In genomic region chr7:128830231-128831177, GRCh38 we compare ENCODE assay signal across 8 cellular contexts. TPM values are rescaled to one million over a fixed set of nuclear protein-coding genes. Genes with fewer than 3 reads are reported as not detected.
DNase-seq lines count a peak whose midpoint lies in the region; ATAC-seq and TF ChIP-seq lines count a peak whose summit lies in the region.

Gene FLNC, plus strand, starts transcription at chr7:128830406. Its CDS starts 232 bp downstream, at chr7:128830638.

- H3K4me3 ChIP-seq in AG04449 (ENCODE audit: low read depth, low read length) (peak within 1 kb of the TSS; percentile 95), tibial artery (peak within 1 kb of the TSS; percentile 58 to 78)

- POLR2A ChIA-PET in AG04449 (lab: Yijun Ruan, JAX) = interaction anchor here (0.8 to 4.0 kb wide), 8 partner anchors 18 to 90 kb away, joined by 3 to 39 read pairs (median 7); partner anchors contain the start of genes ATP6V1F, CALU and CCDC136

- CTCF ChIA-PET in AG04449 (lab: Yijun Ruan, JAX) = interaction anchor here (0.8 to 2.0 kb wide), 4 partner anchors 12 to 89 kb away, joined by 3 to 9 read pairs (median 4); no protein-coding TSS in a partner anchor

- peaks cover 46% of the 10 kb centered on the region for H3K27me3 Mint-ChIP-seq in IgD-negative memory B cell
- peaks cover 32 to 86% (median 54%) of the 10 kb centered on the region in 3 donors for H3K27me3 Mint-ChIP-seq in naive B cell

- H3K4me1 Mint-ChIP-seq in IgD-negative memory B cell (peaks cover 6 to 13% (median 8%) of the 10 kb centered on the region in 3 donors), naive B cell (peaks cover 15 to 31% (median 27%) of the 10 kb centered on the region in 3 donors)

- H3K36me3 Mint-ChIP-seq in IgD-negative memory B cell (no peaks in the 10 kb centered on the region), naive B cell (no peaks in the 10 kb centered on the region)

- peak within 1 kb of the TSS; percentile 90 to 95 for H3K27ac ChIP-seq in tibial artery

- H3K4me1 ChIP-seq in tibial artery = peaks cover 0 to 75% (median 54%) of the 10 kb centered on the region in 4 donors

- H3K4me3 Mint-ChIP-seq in IgD-negative memory B cell = peak within 1 kb of the TSS; percentile 72 to 91 (median 84)
- H3K4me3 Mint-ChIP-seq in naive B cell = peak within 1 kb of the TSS; percentile 56 to 91 (median 84)

- DNase-seq in AG04449 (ENCODE audit: low read depth, low spot score) (no peak), activated T-cell treated with anti-CD3 and anti-CD28 coated beads for 48 hours (ENCODE audit: low read depth) (peak; percentile 25), fibroblast of gingiva (ENCODE audit: low read depth) (peak; percentile 57), naive B cell (peak; percentile 50), tibial artery (peak; percentile 65 to 80), NCI-H2081 (lab: John Stamatoyannopoulos, UW) (no peak)

- ATAC-seq in naive B cell (ENCODE audit: low read depth in 2 of 2) (peak; percentile 64 to 70), GM18498 (IDR thresholded peaks at IDR 0.05; ENCODE audit: unreplicated experiment) (no peak)

- no peaks in the 10 kb centered on the region for H3K27me3 ChIP-seq in tibial artery

- H3K27ac Mint-ChIP-seq in IgD-negative memory B cell = peak within 1 kb of the TSS in 1 of 3 donors; percentile 23
- peak within 1 kb of the TSS in 3 of 6 donors; percentile 69 to 89 (median 75) for H3K27ac Mint-ChIP-seq in naive B cell

- H3K9me3 Mint-ChIP-seq in IgD-negative memory B cell (peaks cover 0 to 3% (median 0%) of the 10 kb centered on the region in 3 donors), naive B cell (no peaks in the 10 kb centered on the region)

- intact Hi-C loops in tibial artery (cut with DNase I; ENCODE audit: low total_unique reads) = no loop called here

- no peaks in the 10 kb centered on the region for H3K36me3 ChIP-seq in tibial artery

- TF ChIP-seq CTCF in AG04449 (IDR thresholded peaks at IDR 0.05; ENCODE audit: insufficient read depth, low read length, missing control alignments) = no peak
- no peak for TF ChIP-seq CTCF in tibial artery (IDR thresholded peaks at IDR 0.05)

- H3K9me3 ChIP-seq in tibial artery = no peaks in the 10 kb centered on the region

RNA-seq across cellular contexts. Expression of gene FLNC, which starts in this region (rescaled TPM):
- polyA plus RNA-seq in IgD-negative memory B cell (not detected), naive B cell (ENCODE audit: low read depth in 6 of 6) (not detected)

Comparison
In these comparisons a context has a peak if more than half of its experiments do, and no peak if none do; other contexts are left out.
1. Peak in DNase-seq and ATAC-seq in naive B cell; RNA of the gene not detected or under 1 TPM.
2. DNase-seq: peak in activated T-cell treated with anti-CD3 and anti-CD28 coated beads for 48 hours (single experiment), fibroblast of gingiva (single experiment) and tibial artery (2 of 2); none in AG04449 (single experiment) and NCI-H2081 (0 of 2).